13 cellular contexts compared by ENCODE assay signal in genomic region chr1:56377407-56377806, GRCh38.
DNase-seq lines count a peak whose midpoint lies in the region; ATAC-seq and TF ChIP-seq lines count a peak whose summit lies in the region.
"Had no signal": no experiment of that assay in that cellular context is flagged by ENCODE, and none has a peak within 500 bp of the region (broad histone marks: within the 10 kb centered on the region; RNA-seq: fewer than 3 reads in every experiment).

No MANE protein-coding gene starts in this region.

- no peak overlapping the region for H2AFZ ChIP-seq in PC-3 (ENCODE audit: low read length)
- H2AFZ ChIP-seq: GM23248 had no signal

- no TSS peak for BruUV-seq in PC-3 (replicated peaks; lab: Mats Ljungman, UMichigan)

- no peaks in the 10 kb centered on the region for H3K36me3 Mint-ChIP-seq in type B pancreatic cell
- H3K36me3 Mint-ChIP-seq: CD4-positive, CD25-positive, alpha-beta regulatory T cell had no signal

- H3K4me1 ChIP-seq in PC-3 (ENCODE audit: insufficient read depth, low read length) (peaks cover 62% of the 10 kb centered on the region), gastroesophageal sphincter (peaks cover 11 to 68% (median 26%) of the 10 kb centered on the region in 3 donors), gastrocnemius medialis (peaks cover 51 to 57% of the 10 kb centered on the region in 2 donors), prostate gland (replicated peaks) (peaks cover 3% of the 10 kb centered on the region)

- in situ Hi-C loops in gastrocnemius medialis (cut with MboI; ENCODE audit: low sequenced_read_pairs in 4 of 4) = no loop called here

- TF ChIP-seq POLR2A in gastroesophageal sphincter (IDR thresholded peaks at IDR 0.05) (no peak), gastrocnemius medialis (IDR thresholded peaks at IDR 0.05) (no peak), prostate gland (IDR thresholded peaks at IDR 0.05) (no peak)

- peaks cover 10% of the 10 kb centered on the region for H3F3A ChIP-seq in PC-3 (ENCODE audit: low read length, unreplicated experiment)

- no peak overlapping the region for H3K4me3 Mint-ChIP-seq in type B pancreatic cell
- H3K4me3 Mint-ChIP-seq: CD4-positive, CD25-positive, alpha-beta regulatory T cell had no signal

- H3K9ac ChIP-seq in PC-3 (ENCODE audit: low read length) = no peak overlapping the region
- H3K9ac ChIP-seq: GM23248 had no signal

- CTCF ChIA-PET in PC-3 (lab: Charles Lee) = no interaction called here

- DNase-seq in PC-3 (no peak), gastrocnemius medialis (no peak), prostate gland (ENCODE audit: low spot score) (no peak), type B pancreatic cell (ENCODE audit: extremely low spot score, unreplicated experiment) (no peak), hippocampal formation (lab: John Stamatoyannopoulos, UW) (no peak)
- DNase-seq in central memory CD4-positive, alpha-beta T cell = no peak
- DNase-seq: CD4-positive, CD25-positive, alpha-beta regulatory T cell; GM23248; NCI-H526; NK-92 treated with Interleukin-12 subunit alpha and Interleukin-12 subunit beta, amount 100 ng/mL, for 24 hours had no signal

- TF ChIP-seq EP300 in gastroesophageal sphincter (IDR thresholded peaks at IDR 0.05) = no peak

- H3K27ac Mint-ChIP-seq in type B pancreatic cell = no peak overlapping the region
- H3K27ac Mint-ChIP-seq: CD4-positive, CD25-positive, alpha-beta regulatory T cell had no signal

- 26% methylated on average over 2 of the region's 2 CpGs; no CpG with 5 or more reads in 1 of the 2 donors for WGBS in gastroesophageal sphincter (ENCODE audit: low coverage in 1 of 2), 2 donors
- WGBS in prostate gland = 51% methylated on average over 2 of the region's 2 CpGs

- H3K4me3 ChIP-seq in PC-3 (ENCODE audit: low read length) (no peak overlapping the region), gastroesophageal sphincter (no peak overlapping the region), gastrocnemius medialis (no peak overlapping the region), prostate gland (no peak overlapping the region)
- H3K4me3 ChIP-seq: GM12878, GM23248 had no signal

- intact Hi-C loops in PC-3 (cut with micrococcal nuclease) = loop anchor here (5.0 to 10.0 kb wide), 6 partner anchors 75 to 953 kb away; partner anchors contain the start of gene PLPP3
- intact Hi-C loops in gastrocnemius medialis (cut with DNase I; ENCODE audit: low total_unique reads) = loop anchor here (5.0 kb wide), 1 partner anchor 180 kb away; no protein-coding TSS in a partner anchor
- intact Hi-C loops in prostate gland (cut with DNase I) = loop anchor here (5.0 to 10.0 kb wide), 2 partner anchors 200 to 393 kb away; partner anchors contain the start of gene PLPP3

- no peaks in the 10 kb centered on the region for H3K9me3 ChIP-seq in PC-3 (ENCODE audit: low read length)
- H3K9me3 ChIP-seq in gastroesophageal sphincter = no peaks in the 10 kb centered on the region
- H3K9me3 ChIP-seq in gastrocnemius medialis = no peaks in the 10 kb centered on the region
- no peaks in the 10 kb centered on the region for H3K9me3 ChIP-seq in prostate gland

- no peaks in the 10 kb centered on the region for H3K27me3 ChIP-seq in PC-3 (ENCODE audit: low read length)
- H3K27me3 ChIP-seq in gastroesophageal sphincter = no peaks in the 10 kb centered on the region
- H3K27me3 ChIP-seq in gastrocnemius medialis = no peaks in the 10 kb centered on the region
- no peaks in the 10 kb centered on the region for H3K27me3 ChIP-seq in prostate gland (replicated peaks; ENCODE audit: insufficient read depth)

- TF ChIP-seq CTCF in PC-3 (conservative IDR thresholded peaks at IDR 0.05; ENCODE audit: low read depth, low read length) = no peak
- no peak for TF ChIP-seq CTCF in gastroesophageal sphincter (IDR thresholded peaks at IDR 0.05)
- no peak for TF ChIP-seq CTCF in gastrocnemius medialis (IDR thresholded peaks at IDR 0.05 in 4 of 5, conservative IDR thresholded peaks at IDR 0.05 in 1 of 5)
- no peak for TF ChIP-seq CTCF in prostate gland (IDR thresholded peaks at IDR 0.05)
- no peak for TF ChIP-seq CTCF in type B pancreatic cell (conservative IDR thresholded peaks at IDR 0.05)

- no peaks in the 10 kb centered on the region for H3K79me2 ChIP-seq in PC-3 (ENCODE audit: low read length)

- H3K9me2 ChIP-seq in PC-3 (replicated peaks; ENCODE audit: low read length) = no peaks in the 10 kb centered on the region

- no peaks in the 10 kb centered on the region for H3K9me3 Mint-ChIP-seq in type B pancreatic cell
- H3K9me3 Mint-ChIP-seq: CD4-positive, CD25-positive, alpha-beta regulatory T cell had no signal

- POLR2A ChIA-PET in PC-3 (lab: Charles Lee; ENCODE audit: unreplicated experiment) = no interaction called here

- H3K4me1 Mint-ChIP-seq in type B pancreatic cell (ENCODE audit: unreplicated experiment) = peaks cover 43% of the 10 kb centered on the region
- H3K4me1 Mint-ChIP-seq: CD4-positive, CD25-positive, alpha-beta regulatory T cell had no signal

- peak overlapping the region; percentile 78 for H3K4me2 ChIP-seq in PC-3 (ENCODE audit: low read length)

- no peaks in the 10 kb centered on the region for H4K20me1 ChIP-seq in PC-3 (ENCODE audit: low read length)

- H3K27ac ChIP-seq in PC-3 (ENCODE audit: low read length) (peak overlapping the region; percentile 76), gastroesophageal sphincter (peak overlapping the region; percentile 47 to 69 (median 63)), gastrocnemius medialis (peak overlapping the region in 3 of 4 donors; percentile 74 to 81 (median 76)), prostate gland (peak overlapping the region in 1 of 2 donors; percentile 35)

- H3K36me3 ChIP-seq in PC-3 (ENCODE audit: low read depth, low read length) (no peaks in the 10 kb centered on the region), gastroesophageal sphincter (no peaks in the 10 kb centered on the region), gastrocnemius medialis (no peaks in the 10 kb centered on the region), prostate gland (no peaks in the 10 kb centered on the region)

- no peaks in the 10 kb centered on the region for H3K27me3 Mint-ChIP-seq in type B pancreatic cell
- H3K27me3 Mint-ChIP-seq: CD4-positive, CD25-positive, alpha-beta regulatory T cell had no signal

- ATAC-seq in PC-3 (no peak), SK-N-SH treated with all-trans-retinoic acid at 6 μM for 48 hours (peak; percentile 3; the same call in 1 of the 3 replicates), gastroesophageal sphincter (no peak), gastrocnemius medialis (no peak)

TF ChIP-seq in SK-N-SH treated with all-trans-retinoic acid at 6 μM for 48 hours, 23 proteins besides CTCF, POLR2A, EP300 and RAD21:
- TF ChIP-seq ZNF8 (CRISPR knock-in tag; IDR thresholded peaks at IDR 0.05) = no peak
- TF ChIP-seq PPARA (CRISPR knock-in tag; IDR thresholded peaks at IDR 0.05; ENCODE audit: borderline replicate concordance) = no peak
- TF ChIP-seq SNAI2 (CRISPR knock-in tag; IDR thresholded peaks at IDR 0.05) = no peak
- no peak for TF ChIP-seq ISL1 (CRISPR knock-in tag; IDR thresholded peaks at IDR 0.05)
- TF ChIP-seq, protein P1, sequence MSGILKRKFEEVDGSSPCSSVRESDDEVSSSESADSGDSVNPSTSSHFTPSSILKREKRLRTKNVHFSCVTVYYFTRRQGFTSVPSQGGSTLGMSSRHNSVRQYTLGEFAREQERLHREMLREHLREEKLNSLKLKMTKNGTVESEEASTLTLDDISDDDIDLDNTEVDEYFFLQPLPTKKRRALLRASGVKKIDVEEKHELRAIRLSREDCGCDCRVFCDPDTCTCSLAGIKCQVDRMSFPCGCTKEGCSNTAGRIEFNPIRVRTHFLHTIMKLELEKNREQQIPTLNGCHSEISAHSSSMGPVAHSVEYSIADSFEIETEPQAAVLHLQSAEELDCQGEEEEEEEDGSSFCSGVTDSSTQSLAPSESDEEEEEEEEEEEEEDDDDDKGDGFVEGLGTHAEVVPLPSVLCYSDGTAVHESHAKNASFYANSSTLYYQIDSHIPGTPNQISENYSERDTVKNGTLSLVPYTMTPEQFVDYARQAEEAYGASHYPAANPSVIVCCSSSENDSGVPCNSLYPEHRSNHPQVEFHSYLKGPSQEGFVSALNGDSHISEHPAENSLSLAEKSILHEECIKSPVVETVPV (CRISPR knock-in tag; IDR thresholded peaks at IDR 0.05) = no peak
- no peak for TF ChIP-seq GLIS3 (CRISPR knock-in tag; IDR thresholded peaks at IDR 0.05)
- no peak for TF ChIP-seq OSR1 (CRISPR knock-in tag; IDR thresholded peaks at IDR 0.05)
